22 cellular contexts compared by ENCODE assay signal in the genomic region with DNA sequence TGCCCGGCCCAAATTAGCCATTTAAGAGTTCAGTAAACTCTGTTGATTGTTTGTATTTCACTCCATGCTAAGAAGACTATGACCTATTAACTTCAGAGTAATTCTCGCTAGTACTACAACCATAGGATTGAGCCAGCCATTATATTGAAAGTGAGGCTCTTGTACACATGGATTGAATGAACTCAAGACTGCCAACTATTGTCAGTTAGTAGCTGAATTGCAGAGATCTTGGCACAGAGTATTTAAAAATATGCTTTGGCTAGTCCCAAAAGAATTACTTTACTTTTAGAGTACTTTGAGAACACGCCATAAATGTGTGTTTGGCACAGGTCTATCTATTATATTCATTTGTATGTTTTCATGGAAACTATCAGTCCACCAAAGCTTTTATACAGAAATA.
DNase-seq lines count a peak whose midpoint lies in the region; ATAC-seq and TF ChIP-seq lines count a peak whose summit lies in the region.
"Had no signal": no experiment of that assay in that cellular context is flagged by ENCODE, and none has a peak within 500 bp of the region (broad histone marks: within the 10 kb centered on the region; RNA-seq: fewer than 3 reads in every experiment).

No MANE protein-coding gene starts in this region.

- H3K4me2 ChIP-seq in fibroblast of lung (ENCODE audit: extremely low read depth, insufficient read depth, low read length) = no peak overlapping the region
- peak overlapping the region; percentile 65 for H3K4me2 ChIP-seq in smooth muscle cell
- H3K4me2 ChIP-seq: BLaER1 had no signal

- H3K79me2 ChIP-seq in fibroblast of lung (ENCODE audit: control insufficient read depth, insufficient read depth, low read length) = no peaks in the 10 kb centered on the region
- no peaks in the 10 kb centered on the region for H3K79me2 ChIP-seq in smooth muscle cell (ENCODE audit: low read depth)

- no peaks in the 10 kb centered on the region for H4K20me1 ChIP-seq in fibroblast of lung (ENCODE audit: control insufficient read depth, extremely low read depth, insufficient read depth, low read length)
- no peaks in the 10 kb centered on the region for H4K20me1 ChIP-seq in smooth muscle cell (ENCODE audit: low read depth)
- H4K20me1 ChIP-seq: BLaER1 had no signal

- no peaks in the 10 kb centered on the region for H3F3A ChIP-seq in smooth muscle cell (ENCODE audit: low read depth)

- TF ChIP-seq CTCF in fibroblast of lung (conservative IDR thresholded peaks at IDR 0.05 in 1 of 2, IDR thresholded peaks at IDR 0.05 in 1 of 2; ENCODE audit: low read depth in 1 of 2, low read length in 2 of 2) = no peak
- no peak for TF ChIP-seq CTCF in smooth muscle cell (IDR thresholded peaks at IDR 0.05; ENCODE audit: borderline replicate concordance, insufficient read depth, poor library complexity, severe bottlenecking)

- WGBS in smooth muscle cell (ENCODE audit: low lambda C conversion rate) = 94% methylated on average over 3 of the region's 3 CpGs

- peak overlapping the region; percentile 65 for H3K9ac ChIP-seq in adipocyte (ENCODE audit: low read length)
- H3K9ac ChIP-seq in fibroblast of lung (ENCODE audit: insufficient read depth, low read length) = no peak overlapping the region
- H3K9ac ChIP-seq in smooth muscle cell (ENCODE audit: low read depth) = peak overlapping the region; percentile 49
- H3K9ac ChIP-seq: BLaER1 had no signal

- H2AFZ ChIP-seq in fibroblast of lung (ENCODE audit: low read length) = no peak overlapping the region
- no peak overlapping the region for H2AFZ ChIP-seq in smooth muscle cell (ENCODE audit: low read depth)

- peak; percentile 1 for DNase-seq in SIG-M5 treated with dmso at 0.1 percent for 504 hours (lab: John Stamatoyannopoulos, UW; ENCODE audit: unreplicated experiment)
- no peak for DNase-seq in SIG-M5 (lab: John Stamatoyannopoulos, UW)
- DNase-seq in adipocyte (ENCODE audit: low read depth) = peak; percentile 49
- peak; percentile 33 to 62 for DNase-seq in fibroblast of lung (ENCODE audit: low read depth in 2 of 2)
- DNase-seq in smooth muscle cell (lab: John Stamatoyannopoulos, UW; ENCODE audit: unreplicated experiment) = no peak
- no peak for DNase-seq in HAP-1 (ENCODE audit: low spot score in 2 of 2)
- DNase-seq: activated CD4-positive, alpha-beta T cell treated with anti-CD3 and anti-CD28 coated beads for 1 hour; activated naive CD4-positive, alpha-beta T cell treated with anti-CD3 and anti-CD28 coated beads for 36 hours; activated T-cell treated with anti-CD3 and anti-CD28 coated beads, Interleukin-2, amount 50 U/mL, for 48 hours; anterior cingulate cortex; cortex of kidney; NCI-H1417; NCI-H526; stimulated activated CD4-positive, alpha-beta T cell treated with anti-CD3 and anti-CD28 coated beads, Interleukin-4, amount 100 ng/mL, for 24 hours; T-cell; uterus had no signal

- H3K4me3 ChIP-seq in adipocyte (ENCODE audit: low read length) (peak overlapping the region; percentile 55), fibroblast of lung (replicated peaks in 1 of 4; ENCODE audit: control extremely low read depth in 1 of 4, insufficient read depth in 1 of 4, low read depth in 3 of 4, low read length in 4 of 4) (no peak overlapping the region), smooth muscle cell (no peak overlapping the region), HAP-1 (no peak overlapping the region)
- H3K4me3 ChIP-seq: BLaER1, prostate gland, uterus had no signal

- H3K9me3 ChIP-seq in adipocyte (ENCODE audit: control insufficient read depth, low read length) = no peaks in the 10 kb centered on the region
- no peaks in the 10 kb centered on the region for H3K9me3 ChIP-seq in fibroblast of lung (ENCODE audit: control insufficient read depth, insufficient read depth, low read depth, low read length)
- no peaks in the 10 kb centered on the region for H3K9me3 ChIP-seq in smooth muscle cell (replicated peaks; ENCODE audit: low read depth)
- H3K9me3 ChIP-seq in HAP-1 = no peaks in the 10 kb centered on the region
- H3K9me3 ChIP-seq: BLaER1, prostate gland, uterus had no signal

- H3K36me3 ChIP-seq in adipocyte (ENCODE audit: control insufficient read depth, insufficient read depth, low read length, severe bottlenecking) = no peaks in the 10 kb centered on the region
- H3K36me3 ChIP-seq in fibroblast of lung (ENCODE audit: control insufficient read depth, insufficient read depth, low read length) = no peaks in the 10 kb centered on the region
- no peaks in the 10 kb centered on the region for H3K36me3 ChIP-seq in smooth muscle cell (ENCODE audit: low read depth)
- no peaks in the 10 kb centered on the region for H3K36me3 ChIP-seq in HAP-1 (replicated peaks)
- H3K36me3 ChIP-seq: BLaER1, prostate gland, uterus had no signal

- in situ Hi-C loops in HAP-1 (cut with MboI; ENCODE audit: low sequenced_read_pairs) = no loop called here

- no peak overlapping the region for H3K27ac ChIP-seq in fibroblast of lung (ENCODE audit: insufficient read depth, low read length)
- peak overlapping the region; percentile 95 for H3K27ac ChIP-seq in smooth muscle cell (ENCODE audit: low read depth)
- H3K27ac ChIP-seq: 22Rv1, BLaER1, prostate gland, uterus had no signal

- H3K27me3 ChIP-seq in adipocyte (replicated peaks; ENCODE audit: control insufficient read depth, insufficient read depth, low read length) (no peaks in the 10 kb centered on the region), fibroblast of lung (ENCODE audit: control insufficient read depth, insufficient read depth, low read length) (no peaks in the 10 kb centered on the region), smooth muscle cell (ENCODE audit: low read depth) (no peaks in the 10 kb centered on the region), HAP-1 (ENCODE audit: low read depth) (no peaks in the 10 kb centered on the region)
- H3K27me3 ChIP-seq: BLaER1, uterus had no signal

- peaks cover 34% of the 10 kb centered on the region for H3K4me1 ChIP-seq in adipocyte (ENCODE audit: control insufficient read depth, insufficient read depth, low read length)
- peaks cover 5% of the 10 kb centered on the region for H3K4me1 ChIP-seq in fibroblast of lung (ENCODE audit: control insufficient read depth, extremely low read depth, insufficient read depth, low read length)
- no peaks in the 10 kb centered on the region for H3K4me1 ChIP-seq in smooth muscle cell (ENCODE audit: low read depth)
- no peaks in the 10 kb centered on the region for H3K4me1 ChIP-seq in HAP-1
- H3K4me1 ChIP-seq: BLaER1, prostate gland, uterus had no signal

- ATAC-seq in GM21390 (IDR thresholded peaks at IDR 0.05; ENCODE audit: unreplicated experiment) (no peak), GM18867 (IDR thresholded peaks at IDR 0.05; ENCODE audit: unreplicated experiment) (no peak)
- ATAC-seq: left lobe of liver, T-cell had no signal

Comparison
In these comparisons a context has a peak if more than half of its experiments do, and no peak if none do; other contexts are left out.
1. DNase-seq: peak in SIG-M5 treated with dmso at 0.1 percent for 504 hours (single experiment), adipocyte (single experiment) and fibroblast of lung (2 of 2); none in SIG-M5 (single experiment), smooth muscle cell (single experiment) and HAP-1 (0 of 2).